14 cellular contexts compared by ENCODE assay signal in the genomic region with DNA sequence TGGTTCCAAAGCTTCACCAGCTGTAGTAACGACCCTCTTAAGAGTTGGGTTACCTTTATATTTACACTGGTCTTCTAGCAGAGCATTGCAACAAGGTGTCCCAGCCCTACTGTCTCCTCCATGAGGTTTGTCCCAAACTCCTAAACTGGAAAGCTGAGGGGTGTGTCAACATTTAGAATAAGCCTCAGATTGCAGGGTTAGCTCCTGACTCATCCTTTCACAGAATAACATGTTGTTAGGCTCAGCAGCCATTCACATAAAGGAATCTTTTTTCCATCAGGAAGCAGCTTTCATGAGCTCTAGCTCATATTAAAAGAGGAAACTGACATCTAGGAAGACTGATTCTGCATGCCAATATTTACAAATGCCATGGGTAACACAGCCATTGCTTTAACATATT.
DNase-seq lines count a peak whose midpoint lies in the region; ATAC-seq and TF ChIP-seq lines count a peak whose summit lies in the region.
"Had no signal": no experiment of that assay in that cellular context is flagged by ENCODE, and none has a peak within 500 bp of the region (broad histone marks: within the 10 kb centered on the region; RNA-seq: fewer than 3 reads in every experiment).

No MANE protein-coding gene starts in this region.

- 0 out of 2 replicates have a peak overlapping the region, but pooled peaks have one; percentile 7 for H3K4me2 ChIP-seq in OCI-LY3 (ENCODE audit: low read length)
- no peak overlapping the region for H3K4me2 ChIP-seq in mesendoderm (ENCODE audit: low read length)

- peaks cover 2% of the 10 kb centered on the region for H3K79me1 ChIP-seq in mesendoderm (ENCODE audit: low read length)

- H3K56ac ChIP-seq in mesendoderm (ENCODE audit: low read length) = no peak overlapping the region

- no peak overlapping the region for H2BK120ac ChIP-seq in mesendoderm (ENCODE audit: low read depth, low read length)

- H4K5ac ChIP-seq in mesendoderm (ENCODE audit: low read length) = no peak overlapping the region

- H3K27ac ChIP-seq in OCI-LY3 (ENCODE audit: low read length) (no peak overlapping the region), mesendoderm (ENCODE audit: low read depth, low read length) (no peak overlapping the region)

- no peak overlapping the region for H2BK5ac ChIP-seq in mesendoderm (ENCODE audit: low read length)

- H3K79me2 ChIP-seq in OCI-LY3 (ENCODE audit: low read length) = no peaks in the 10 kb centered on the region
- no peaks in the 10 kb centered on the region for H3K79me2 ChIP-seq in mesendoderm (ENCODE audit: control insufficient read depth, insufficient read depth, low read length)

- no CpG with 5 or more reads among the region's 1 CpG for WGBS in mesendoderm (ENCODE audit: extremely low coverage, insufficient coverage, low lambda C conversion rate)

- H2BK15ac ChIP-seq in mesendoderm (replicated peaks; ENCODE audit: low read depth) = no peak overlapping the region

- H3K18ac ChIP-seq in mesendoderm (ENCODE audit: low read length) = no peak overlapping the region

- TF ChIP-seq CTCF in OCI-LY3 (IDR thresholded peaks at IDR 0.05; ENCODE audit: low read depth, low read length) (no peak), choroid plexus epithelial cell (conservative IDR thresholded peaks at IDR 0.05; ENCODE audit: low read depth, low read length) (no peak), mucosa of descending colon (IDR thresholded peaks at IDR 0.05) (no peak)

- H4K20me1 ChIP-seq in OCI-LY3 (ENCODE audit: insufficient read depth, low read length) = no peaks in the 10 kb centered on the region

- intact Hi-C loops in mucosa of descending colon (cut with DNase I, micrococcal nuclease) = no loop called here

- DNase-seq in EH (ENCODE audit: low read depth) (peak; percentile 29), choroid plexus epithelial cell (ENCODE audit: low read depth) (peak; percentile 60), mesendoderm (peak; percentile 42), mucosa of descending colon (no peak), islet precursor cell (no peak)
- DNase-seq: activated CD8-positive, alpha-beta T cell treated with anti-CD3 and anti-CD28 coated beads for 36 hours; activated naive CD4-positive, alpha-beta T cell; CD8-positive, alpha-beta T cell; head of caudate nucleus; NCI-H1417 treated with DMSO at 0.1 percent for 48 hours; stimulated activated naive CD4-positive, alpha-beta T cell had no signal

- H3K4me1 ChIP-seq in OCI-LY3 (ENCODE audit: low read length) (no peaks in the 10 kb centered on the region), mesendoderm (ENCODE audit: control insufficient read depth, low read depth, low read length) (no peaks in the 10 kb centered on the region), mucosa of descending colon (ENCODE audit: low read depth) (no peaks in the 10 kb centered on the region)

- no peak overlapping the region for H2AK5ac ChIP-seq in mesendoderm (ENCODE audit: low read length)

- H3K4ac ChIP-seq in mesendoderm (ENCODE audit: low read depth, low read length) = no peak overlapping the region

- no peaks in the 10 kb centered on the region for H3K9me3 ChIP-seq in OCI-LY3 (ENCODE audit: insufficient read depth, low read length)
- no peaks in the 10 kb centered on the region for H3K9me3 ChIP-seq in mucosa of descending colon

- no peaks in the 10 kb centered on the region for H3K27me3 ChIP-seq in OCI-LY3 (ENCODE audit: low read depth, low read length)
- no peaks in the 10 kb centered on the region for H3K27me3 ChIP-seq in mesendoderm (ENCODE audit: insufficient read depth, low read length, poor library complexity)

- H3K4me3 ChIP-seq in OCI-LY3 (ENCODE audit: low read length) = no peak overlapping the region
- H3K4me3 ChIP-seq in choroid plexus epithelial cell (ENCODE audit: low read depth, low read length) = no peak overlapping the region
- no peak overlapping the region for H3K4me3 ChIP-seq in mesendoderm (ENCODE audit: low read length)
- H3K4me3 ChIP-seq in mucosa of descending colon = no peak overlapping the region

- H3K36me3 ChIP-seq in OCI-LY3 (replicated peaks; ENCODE audit: low read depth, low read length) (no peaks in the 10 kb centered on the region), mesendoderm (ENCODE audit: control insufficient read depth, insufficient read depth, low read length) (no peaks in the 10 kb centered on the region), mucosa of descending colon (ENCODE audit: low read depth) (no peaks in the 10 kb centered on the region)

- H4K8ac ChIP-seq in mesendoderm (ENCODE audit: low read depth, low read length) = no peak overlapping the region

- no peak overlapping the region for H2AFZ ChIP-seq in OCI-LY3 (ENCODE audit: low read depth, low read length)

- H3K23ac ChIP-seq in mesendoderm (ENCODE audit: low read length) = no peak overlapping the region

- no peak for ATAC-seq in HG02885 (IDR thresholded peaks at IDR 0.05; ENCODE audit: poor library complexity, unreplicated experiment)
- no peak for ATAC-seq in mucosa of descending colon
- ATAC-seq in HG03039 (IDR thresholded peaks at IDR 0.05; ENCODE audit: unreplicated experiment) = no peak
- ATAC-seq: activated CD8-positive, alpha-beta T cell treated with anti-CD3 and anti-CD28 coated beads for 36 hours; CD8-positive, alpha-beta T cell had no signal

- H3K9ac ChIP-seq in OCI-LY3 (ENCODE audit: low read length) (no peak overlapping the region), mesendoderm (ENCODE audit: low read length) (no peak overlapping the region)

Comparison
In these comparisons a context has a peak if more than half of its experiments do, and no peak if none do; other contexts are left out.
1. DNase-seq: peak in EH (single experiment), choroid plexus epithelial cell (single experiment) and mesendoderm (single experiment); none in mucosa of descending colon (0 of 3) and islet precursor cell (single experiment).